8 cellular contexts compared by ENCODE assay signal in the genomic region with DNA sequence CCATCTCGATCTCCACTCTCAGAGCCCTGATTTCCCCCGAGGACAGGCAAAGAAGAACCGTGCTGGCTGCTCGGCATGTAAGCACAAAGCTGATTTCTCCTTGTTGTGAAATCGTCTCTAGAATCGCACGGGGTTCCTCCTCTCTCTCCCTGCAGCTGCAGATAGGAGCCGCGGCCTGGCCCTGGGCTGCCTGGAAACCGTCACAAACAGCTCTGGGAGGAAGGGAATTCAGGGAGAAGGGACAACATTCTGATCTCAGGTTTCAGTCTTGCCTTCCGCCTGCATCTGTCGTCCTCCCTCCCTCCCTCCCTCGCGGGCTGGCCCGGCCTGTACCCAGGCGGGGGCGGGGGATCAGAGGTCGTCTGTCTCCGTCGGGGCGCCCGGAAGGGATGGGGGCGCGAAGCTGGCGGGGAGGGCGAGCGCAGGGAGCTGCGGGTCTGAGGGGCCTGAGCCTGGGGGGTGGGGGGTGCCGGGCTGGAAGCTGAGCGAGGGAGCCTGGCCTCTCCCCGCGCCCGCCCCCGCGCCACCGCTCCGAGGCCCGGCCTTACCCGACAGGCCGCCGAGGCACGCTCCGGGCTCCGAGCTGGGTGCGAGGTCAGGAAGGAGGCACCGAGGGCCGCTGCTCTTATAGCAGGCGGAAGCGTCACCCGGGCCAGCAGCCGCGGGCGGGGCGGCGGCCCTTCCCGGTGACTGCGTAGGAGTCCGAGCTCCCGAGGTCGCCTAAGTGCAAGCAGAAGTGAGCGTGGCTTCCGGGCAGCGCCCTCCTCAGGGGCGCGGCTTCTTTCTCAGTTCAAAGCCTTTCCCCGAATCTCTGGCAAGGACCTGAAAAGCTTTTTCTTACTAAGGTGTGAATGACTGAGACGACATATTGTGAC. TPM values are rescaled to one million over a fixed set of nuclear protein-coding genes. Genes with fewer than 3 reads are reported as not detected.
DNase-seq lines count a peak whose midpoint lies in the region; ATAC-seq and TF ChIP-seq lines count a peak whose summit lies in the region.

A gene (minus strand): TSS at position 600 of the 875 bp plus-strand sequence. CDS start 1,277 bp downstream, outside the sequence.

- H3K4me3 ChIP-seq in AG10803 (ENCODE audit: low read length), result peak within 1 kb of the TSS; percentile 68
- H3K4me3 ChIP-seq in PC-3 (ENCODE audit: low read length), result peak within 1 kb of the TSS; percentile 81
- H3K4me3 ChIP-seq in esophagus (ENCODE audit: low read depth in 1 of 2, low read length in 2 of 2), result peak within 1 kb of the TSS; percentile 56 to 63
- H3K4me3 ChIP-seq in mucosa of rectum (ENCODE audit: low read length in 2 of 2), result peak within 1 kb of the TSS; percentile 70 to 93

- H3K9me3 Mint-ChIP-seq in activated T-cell treated with anti-CD3 and anti-CD28 coated beads, Interleukin-2, amount 50 U/mL, for 4 hours, result no peaks in the 10 kb centered on the region

- ATAC-seq in PC-3, result peak; percentile 61
- ATAC-seq in activated T-cell treated with anti-CD3 and anti-CD28 coated beads, Interleukin-2, amount 50 U/mL, for 4 hours, result peak; percentile 78 to 82

- H3K27ac ChIP-seq in PC-3 (ENCODE audit: low read length) (peak within 1 kb of the TSS; percentile 94), esophagus (ENCODE audit: low read depth in 2 of 2, low read length in 1 of 2) (peak within 1 kb of the TSS; percentile 90 to 97), mucosa of rectum (ENCODE audit: low read depth in 2 of 2, low read length in 2 of 2) (peak within 1 kb of the TSS; percentile 92 to 96)

- no peaks in the 10 kb centered on the region for H3K9me2 ChIP-seq in PC-3 (replicated peaks; ENCODE audit: low read length)

- peaks cover 4% of the 10 kb centered on the region; the same call in 1 of the 2 replicates for H4K20me1 ChIP-seq in PC-3 (ENCODE audit: low read length)

- 1% methylated on average over 55 to 67 of the region's 67 CpGs for WGBS in esophagus, 2 donors

- BruUV-seq in PC-3 (replicated peaks; lab: Mats Ljungman, UMichigan), result no TSS peak

- intact Hi-C loops in PC-3 (cut with micrococcal nuclease), result no loop called here

- H3K4me1 Mint-ChIP-seq in activated T-cell treated with anti-CD3 and anti-CD28 coated beads, Interleukin-2, amount 50 U/mL, for 4 hours (ENCODE audit: low read depth), result peaks cover 58% of the 10 kb centered on the region

- CTCF ChIA-PET in PC-3 (lab: Charles Lee), result interaction anchor here (0.5 to 1.9 kb wide), 4 partner anchors 18 to 78 kb away, joined by 3 to 19 read pairs (median 4); no protein-coding TSS in a partner anchor

- H3K9me3 ChIP-seq in PC-3 (ENCODE audit: low read length) (no peaks in the 10 kb centered on the region), esophagus (ENCODE audit: control insufficient read depth in 2 of 2, insufficient read depth in 1 of 2, low read depth in 1 of 2, low read length in 1 of 2) (no peaks in the 10 kb centered on the region), mucosa of rectum (ENCODE audit: control insufficient read depth in 2 of 2, low read length in 2 of 2) (no peaks in the 10 kb centered on the region)

- H2AFZ ChIP-seq in PC-3 (ENCODE audit: low read length), result no peak within 1 kb of the TSS

- H3K4me3 Mint-ChIP-seq in activated T-cell treated with anti-CD3 and anti-CD28 coated beads, Interleukin-2, amount 50 U/mL, for 4 hours, result peak within 1 kb of the TSS; percentile 79

- DNase-seq in AG10803 (ENCODE audit: low read depth) (peak; percentile 95), HT-29 (ENCODE audit: low spot score) (peak; percentile 93), PC-3 (peak; percentile 83)
- peak; percentile 73 for DNase-seq in activated T-cell treated with anti-CD3 and anti-CD28 coated beads, Interleukin-2, amount 50 U/mL, for 4 hours
- DNase-seq in stimulated activated CD8-positive, alpha-beta memory T cell treated with anti-CD3 and anti-CD28 coated beads, Interleukin-4, amount 100 ng/mL, for 24 hours (ENCODE audit: low read depth), result peak; percentile 68

- TF ChIP-seq POLR2A in GM19099 (IDR thresholded peaks at IDR 0.05; ENCODE audit: extremely low read depth, insufficient read length, low read depth), result peak; percentile 90

- peaks cover 8% of the 10 kb centered on the region for H3F3A ChIP-seq in PC-3 (ENCODE audit: low read length, unreplicated experiment)

- H3K36me3 Mint-ChIP-seq in activated T-cell treated with anti-CD3 and anti-CD28 coated beads, Interleukin-2, amount 50 U/mL, for 4 hours (ENCODE audit: insufficient read depth), result peaks cover 14% of the 10 kb centered on the region

- no peaks in the 10 kb centered on the region for H3K27me3 Mint-ChIP-seq in activated T-cell treated with anti-CD3 and anti-CD28 coated beads, Interleukin-2, amount 50 U/mL, for 4 hours (ENCODE audit: low read depth)

- peaks cover 34% of the 10 kb centered on the region for H3K79me2 ChIP-seq in PC-3 (ENCODE audit: low read length)

- H3K4me1 ChIP-seq in PC-3 (ENCODE audit: insufficient read depth, low read length) (peaks cover 61% of the 10 kb centered on the region), esophagus (ENCODE audit: control insufficient read depth in 2 of 2, insufficient read depth in 2 of 2, low read length in 1 of 2) (peaks cover 7 to 13% of the 10 kb centered on the region in 2 donors), mucosa of rectum (ENCODE audit: control insufficient read depth in 2 of 2, insufficient read depth in 2 of 2, low read length in 2 of 2) (peaks cover 26 to 28% of the 10 kb centered on the region in 2 donors)

- peak within 1 kb of the TSS; percentile 94 for H3K9ac ChIP-seq in PC-3 (ENCODE audit: low read length)
- H3K9ac ChIP-seq in mucosa of rectum (ENCODE audit: low read depth in 1 of 2, low read length in 2 of 2), result peak within 1 kb of the TSS; percentile 79 to 87

- POLR2A ChIA-PET in PC-3 (lab: Charles Lee; ENCODE audit: unreplicated experiment), result interaction anchor here (0.6 to 2.7 kb wide), 7 partner anchors 9 to 227 kb away, joined by 3 to 21 read pairs (median 4); a partner anchor contains a TSS

- H3K27me3 ChIP-seq in PC-3 (ENCODE audit: low read length), result no peaks in the 10 kb centered on the region
- H3K27me3 ChIP-seq in esophagus (ENCODE audit: control insufficient read depth in 1 of 2, insufficient read depth in 2 of 2, low read length in 2 of 2), result no peaks in the 10 kb centered on the region
- no peaks in the 10 kb centered on the region for H3K27me3 ChIP-seq in mucosa of rectum (ENCODE audit: control insufficient read depth in 2 of 2, insufficient read depth in 2 of 2, low read length in 2 of 2)

- H3K36me3 ChIP-seq in PC-3 (ENCODE audit: low read depth, low read length), result peaks cover 15% of the 10 kb centered on the region
- peaks cover 2 to 8% of the 10 kb centered on the region in 2 donors for H3K36me3 ChIP-seq in esophagus (ENCODE audit: control insufficient read depth in 2 of 2, insufficient read depth in 2 of 2, low read length in 1 of 2)
- peaks cover 17 to 18% of the 10 kb centered on the region in 2 donors for H3K36me3 ChIP-seq in mucosa of rectum (ENCODE audit: control insufficient read depth in 2 of 2, insufficient read depth in 2 of 2, low read length in 2 of 2)

- TF ChIP-seq CTCF in AG10803 (conservative IDR thresholded peaks at IDR 0.05; ENCODE audit: low read length) (peak; percentile 6; the same call in 1 of the 2 replicates), PC-3 (conservative IDR thresholded peaks at IDR 0.05; ENCODE audit: low read depth, low read length) (0 out of 2 replicates have a peak, but pooled peaks have one; percentile 8)

- H3K4me2 ChIP-seq in PC-3 (ENCODE audit: low read length), result peak within 1 kb of the TSS; percentile 94

RNA-seq across cellular contexts. Expression of the gene that starts here (rescaled TPM):
- 75.5 and 93.2 TPM in 2 replicates for total RNA-seq in HT-29 (2014; rRNA removed; shearing (Covaris generic))
- total RNA-seq in PC-3 (2014; rRNA removed), result 78.7 and 133 TPM in 2 replicates
- 10 to 100 TPM; 16.7 to 19.3 (median 18.0) TPM for total RNA-seq in activated T-cell treated with anti-CD3 and anti-CD28 coated beads, Interleukin-2, amount 50 U/mL, for 4 hours
- polyA plus RNA-seq in esophagus, result 100 to 1,000 TPM; 302 to 549 TPM

Comparison
In these comparisons a context has a peak if more than half of its experiments do, and no peak if none do; other contexts are left out.
1. Peak in every context shown above with its lines: DNase-seq, ATAC-seq, H3K4me3 ChIP-seq and H3K27ac ChIP-seq.